In genomic region chr11:2919837-2920236, GRCh38 we compare ENCODE assay signal across 22 cellular contexts.
"Had no signal": no experiment of that assay in that cellular context is flagged by ENCODE, and none has a peak within 500 bp of the region (broad histone marks: within the 10 kb centered on the region; RNA-seq: fewer than 3 reads in every experiment).

No MANE protein-coding gene starts in this region.

- H3K27ac ChIP-seq: Peyer's patch, SK-N-MC, VCaP had no signal

- H3K27me3 ChIP-seq: Peyer's patch had no signal

- ATAC-seq: activated T-cell treated with anti-CD3 and anti-CD28 coated beads, Interleukin-2, amount 50 U/mL, for 4 hours; K562; T-cell had no signal

- H3K4me3 ChIP-seq: Peyer's patch, SK-N-MC had no signal

- DNase-seq: activated CD4-positive, alpha-beta memory T cell treated with anti-CD3 and anti-CD28 coated beads for 36 hours; activated CD4-positive, alpha-beta T cell treated with anti-CD3 and anti-CD28 coated beads, Interleukin-2, amount 10 ng/mL, durations not matched to agents 7 days and 5 days; activated CD4-positive, CD25-positive, alpha-beta regulatory T cell; activated CD8-positive, alpha-beta memory T cell treated with anti-CD3 and anti-CD28 coated beads for 24 hours; activated gamma-delta T cell; activated naive CD4-positive, alpha-beta T cell treated with anti-CD3 and anti-CD28 coated beads for 36 hours; activated T-cell treated with anti-CD3 and anti-CD28 coated beads, Interleukin-2, amount 50 U/mL, for 4 hours; amygdala; Karpas-422; MM.1S; NCI-H1105; NCI-H1436 treated with DMSO at 0.1 percent for 48 hours; NCI-H187; NCI-H2081; NCI-H510A treated with DMSO at 0.1 percent for 48 hours; NCI-H69; NK-92 treated with Interleukin-12 subunit alpha and Interleukin-12 subunit beta, amount 100 ng/mL, for 24 hours; Peyer's patch; T-cell had no signal

- H3K9me3 ChIP-seq: Peyer's patch had no signal
